In genomic region chrX:104112326-104112951, GRCh38 we compare ENCODE assay signal across 8 cellular contexts. TPM values are rescaled to one million over a fixed set of nuclear protein-coding genes. Genes with fewer than 3 reads are reported as not detected.
DNase-seq lines count a peak whose midpoint lies in the region; ATAC-seq and TF ChIP-seq lines count a peak whose summit lies in the region.

ZCCHC18 (plus strand) TSS chrX:104112523; CDS start chrX:104114112, 1,589 bp downstream.

- peak; percentile 62 for ATAC-seq in GM21786 (IDR thresholded peaks at IDR 0.05; ENCODE audit: unreplicated experiment)

- CTCF ChIA-PET in GM10248 (lab: Yijun Ruan, JAX) (interaction anchor here (0.8 to 2.4 kb wide), 12 partner anchors 7 to 280 kb away, joined by 3 to 14 read pairs (median 4); partner anchors contain the start of genes RAB9B and SLC25A53), SK-N-SH (lab: Yijun Ruan, JAX) (interaction anchor here (0.6 to 1.8 kb wide), 11 partner anchors 11 to 279 kb away, joined by 3 to 12 read pairs (median 4); no protein-coding TSS in a partner anchor)

- H3K27ac ChIP-seq in SK-N-SH (ENCODE audit: low read depth in 2 of 2, low read length in 1 of 2), result peak within 1 kb of the TSS; percentile 65 to 70

- 13% methylated on average over 13 of the region's 67 CpGs for WGBS in SK-N-SH (ENCODE audit: low lambda C conversion rate)

- peak within 1 kb of the TSS; percentile 49 to 85 for H3K4me3 ChIP-seq in SK-N-SH (ENCODE audit: low read depth in 2 of 2, low read length in 1 of 2)

- no peak for TF ChIP-seq RAD21 in SK-N-SH (IDR thresholded peaks at IDR 0.05; ENCODE audit: low read length)

- H3K4me1 ChIP-seq in SK-N-SH (ENCODE audit: control insufficient read depth in 1 of 2, insufficient read depth in 2 of 2, low read depth in 1 of 2, low read length in 1 of 2), result peaks cover 0 to 15% of the 10 kb centered on the region in 2 experiments; a peak in 1 of 4 replicates

- POLR2A ChIA-PET in GM10248 (lab: Yijun Ruan, JAX), result no interaction called here
- POLR2A ChIA-PET in SK-N-SH (lab: Yijun Ruan, JAX), result interaction anchor here (0.7 kb wide), 1 partner anchor 12 kb away, joined by 3 read pairs; no protein-coding TSS in a partner anchor

- no peaks in the 10 kb centered on the region for H4K20me1 ChIP-seq in SK-N-SH (ENCODE audit: insufficient read depth)

- H3K9me2 ChIP-seq in SK-N-SH, result no peaks in the 10 kb centered on the region

- peak within 1 kb of the TSS; percentile 81 for H3K9ac ChIP-seq in SK-N-SH

- in situ Hi-C loops in KBM-7 (cut with MboI; ENCODE audit: low pct_unique_long_range_greater_than_20kb, low sequenced_read_pairs), result no loop called here

- no peak for TF ChIP-seq EP300 in SK-N-SH (IDR thresholded peaks at IDR 0.05; ENCODE audit: borderline replicate concordance in 1 of 2, low read depth in 1 of 2, low read length in 1 of 2)

- H3K79me2 ChIP-seq in SK-N-SH (ENCODE audit: insufficient read depth), result no peaks in the 10 kb centered on the region

- H3K4me2 ChIP-seq in SK-N-SH, result peak within 1 kb of the TSS; percentile 90

- H3K36me3 ChIP-seq in SK-N-SH (replicated peaks in 1 of 2; ENCODE audit: control insufficient read depth in 1 of 2, insufficient read depth in 2 of 2, low read length in 1 of 2), result no peaks in the 10 kb centered on the region

- H3K27me3 ChIP-seq in SK-N-SH (ENCODE audit: insufficient read depth), result peaks cover 15% of the 10 kb centered on the region; the same call in 1 of the 2 replicates

- DNase-seq in GM10248 (ENCODE audit: extremely low spot score) (peak; percentile 74), KBM-7 (peak; percentile 71), SK-N-SH (peak; percentile 88), astrocyte of the hippocampus (ENCODE audit: low read depth, low spot score) (peak; percentile 87), hepatic stellate cell (ENCODE audit: low spot score) (peak; percentile 69), pulmonary artery endothelial cell (ENCODE audit: low read depth, low spot score) (peak; percentile 15), SIG-M5 treated with dmso at 0.1 percent for 504 hours (lab: John Stamatoyannopoulos, UW; ENCODE audit: unreplicated experiment) (no peak)

- H3F3A ChIP-seq in SK-N-SH (replicated peaks; ENCODE audit: insufficient read depth), result no peaks in the 10 kb centered on the region

- TF ChIP-seq CTCF in GM10248 (IDR thresholded peaks at IDR 0.05; ENCODE audit: control extremely low read depth, extremely low read depth, low read depth, missing control alignments) (no peak), SK-N-SH (IDR thresholded peaks at IDR 0.05) (no peak)

- no peaks in the 10 kb centered on the region for H3K9me3 ChIP-seq in SK-N-SH

- H2AFZ ChIP-seq in SK-N-SH (ENCODE audit: low read depth), result peak within 1 kb of the TSS; percentile 77

TF ChIP-seq in SK-N-SH, 30 proteins besides CTCF, POLR2A, EP300 and RAD21:
- TF ChIP-seq TAF1 (IDR thresholded peaks at IDR 0.05; ENCODE audit: borderline replicate concordance, low read depth, low read length) (0 out of 2 replicates have a peak, but pooled peaks have one; percentile 44), GABPA (IDR thresholded peaks at IDR 0.05; ENCODE audit: low read depth) (0 out of 2 replicates have a peak, but pooled peaks have one; percentile 11), ELF1 (IDR thresholded peaks at IDR 0.05) (no peak), TCF12 (IDR thresholded peaks at IDR 0.05) (no peak), POLR2AphosphoS5 (IDR thresholded peaks at IDR 0.05; ENCODE audit: low read depth, low read length) (peak; percentile 66), NRF1 (IDR thresholded peaks at IDR 0.05; ENCODE audit: low read depth, low read length) (no peak), ZBTB33 (IDR thresholded peaks at IDR 0.05; ENCODE audit: borderline replicate concordance, low read depth) (no peak), MXI1 (IDR thresholded peaks at IDR 0.05; ENCODE audit: low read depth, low read length) (peak; percentile 24; the same call in 1 of the 2 replicates), REST (IDR thresholded peaks at IDR 0.05; ENCODE audit: low read depth, low read length) (no peak), FOSL2 (IDR thresholded peaks at IDR 0.05; ENCODE audit: borderline replicate concordance, low read depth) (no peak), MAX (IDR thresholded peaks at IDR 0.05; ENCODE audit: low read depth) (peak; percentile 91)

RNA-seq across cellular contexts. Expression of gene ZCCHC18, which starts in this region (rescaled TPM):
- polyA plus RNA-seq in SK-N-SH (2012; rRNA removed), result 5.9 and 7.5 TPM in 2 replicates
- polyA plus RNA-seq in SK-N-SH (2012; cell fraction: cytosol; rRNA removed), result 5.1 and 5.9 TPM in 2 replicates
- 19.1 and 33.9 TPM in 2 replicates for polyA plus RNA-seq in SK-N-SH (2012; cell fraction: nucleus; rRNA removed)
- total RNA-seq in pulmonary artery endothelial cell, result 0.88 and 1.9 TPM in 2 replicates
